ENCODE assay signal across 8 cellular contexts in the genomic region with DNA sequence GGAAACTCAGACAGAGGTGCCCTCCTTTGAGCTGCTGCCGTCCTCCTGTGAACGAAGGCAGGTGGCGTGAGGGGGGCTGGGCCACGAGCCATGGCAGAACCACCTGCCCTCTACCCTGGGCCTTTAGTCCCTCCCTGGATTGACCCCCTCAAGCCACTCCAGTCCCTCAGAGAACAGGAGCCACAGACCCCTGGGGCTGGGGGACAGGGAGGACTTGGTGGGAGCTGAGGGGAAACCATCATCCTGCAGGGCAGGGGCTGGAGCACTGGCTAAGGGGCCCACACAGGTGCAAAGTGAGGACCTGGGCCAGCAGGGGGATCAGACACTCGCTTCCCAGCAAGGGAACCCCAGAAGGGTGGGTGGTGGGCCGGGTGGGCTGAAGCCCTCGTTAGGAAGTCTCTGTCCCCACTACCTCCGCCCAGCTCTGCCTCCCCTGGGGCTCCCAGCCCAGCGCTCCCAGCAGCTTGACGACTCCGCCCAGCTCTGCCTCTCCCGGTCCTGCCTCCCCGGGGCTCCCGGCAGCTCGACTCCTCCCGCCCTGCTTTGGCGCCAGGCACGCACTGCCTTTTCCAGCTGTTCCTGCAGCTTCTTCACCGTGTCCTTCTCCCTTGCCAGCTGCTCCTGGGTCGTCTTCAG. TPM values are rescaled to one million over a fixed set of nuclear protein-coding genes. Genes with fewer than 3 reads are reported as not detected.
DNase-seq lines count a peak whose midpoint lies in the region; ATAC-seq and TF ChIP-seq lines count a peak whose summit lies in the region.

No MANE protein-coding gene starts in this region.

- no peaks in the 10 kb centered on the region; the same call in 1 of the 2 replicates for H3K36me3 ChIP-seq in Panc1 (ENCODE audit: control insufficient read depth, insufficient read depth, low read length)

- H3K4me3 Mint-ChIP-seq in glutamatergic neuron (ENCODE audit: unreplicated experiment): peak overlapping the region; percentile 38

- peak overlapping the region; percentile 51; the same call in 1 of the 2 replicates for H3K27ac ChIP-seq in Panc1 (ENCODE audit: low read length)

- in situ Hi-C loops in Panc1 (cut with HindIII; ENCODE audit: low pct_unique_long_range_greater_than_20kb, low sequenced_read_pairs): no loop called here

- POLR2A ChIA-PET in Panc1 (lab: Charles Lee): no interaction called here

- peak; percentile 22 for DNase-seq in GM04504 (ENCODE audit: low read depth)
- DNase-seq in Panc1 (ENCODE audit: low read depth, low spot score): no peak
- peak; percentile 64 for DNase-seq in glutamatergic neuron
- DNase-seq in skeletal muscle cell (ENCODE audit: low read depth): peak; percentile 20
- DNase-seq in NK-92 treated with Interleukin-12 subunit alpha and Interleukin-12 subunit beta, amount 100 ng/mL, for 24 hours (lab: John Stamatoyannopoulos, UW): no peak
- no peak for DNase-seq in NCI-H1930 (lab: John Stamatoyannopoulos, UW)
- no peak for DNase-seq in occipital lobe (lab: John Stamatoyannopoulos, UW)

- no TSS peak for BruUV-seq in Panc1 (replicated peaks; lab: Mats Ljungman, UMichigan)

- H3K9me3 Mint-ChIP-seq in glutamatergic neuron (ENCODE audit: unreplicated experiment): peaks cover 9% of the 10 kb centered on the region

- H3K36me3 Mint-ChIP-seq in glutamatergic neuron (ENCODE audit: unreplicated experiment): no peaks in the 10 kb centered on the region

- peaks cover 11% of the 10 kb centered on the region for H3K27me3 Mint-ChIP-seq in glutamatergic neuron (ENCODE audit: unreplicated experiment)

- no peaks in the 10 kb centered on the region for H3K27me3 ChIP-seq in Panc1 (ENCODE audit: control insufficient read depth, insufficient read depth, low read length)

- TF ChIP-seq CTCF in Panc1 (IDR thresholded peaks at IDR 0.05) (no peak), glutamatergic neuron (IDR thresholded peaks at IDR 0.05; ENCODE audit: partially characterized antibody, unreplicated experiment) (no peak)

- CTCF ChIA-PET in Panc1 (lab: Charles Lee): interaction anchor here (0.6 to 0.7 kb wide), 2 partner anchors 69 to 108 kb away, joined by 3 to 5 read pairs; no protein-coding TSS in a partner anchor

- H3K4me3 ChIP-seq in Panc1 (ENCODE audit: low read depth in 2 of 2, low read length in 2 of 2) (no peak overlapping the region), skeletal muscle cell (ENCODE audit: low read depth, low read length) (no peak overlapping the region)

- H3K27ac Mint-ChIP-seq in glutamatergic neuron (ENCODE audit: unreplicated experiment): no peak overlapping the region

- H3K4me1 ChIP-seq in Panc1 (ENCODE audit: control insufficient read depth, insufficient read depth, low read length): peaks cover 59% of the 10 kb centered on the region

- H3K4me1 Mint-ChIP-seq in glutamatergic neuron (ENCODE audit: low read depth, unreplicated experiment): peaks cover 12% of the 10 kb centered on the region

- intact Hi-C loops in Panc1 (cut with micrococcal nuclease; ENCODE audit: unreplicated experiment): no loop called here

- peak; percentile 43; the same call in 1 of the 2 replicates for ATAC-seq in Panc1
- no peak for ATAC-seq in HG03439 (IDR thresholded peaks at IDR 0.05; ENCODE audit: unreplicated experiment)

- no peaks in the 10 kb centered on the region for H3K9me3 ChIP-seq in Panc1 (ENCODE audit: control insufficient read depth, insufficient read depth, low read depth, low read length)

RNA-seq across cellular contexts. Expression of gene DSTN, which starts 44.4 kb away (rescaled TPM):
- 412 TPM for total RNA-seq in Panc1 (2021; ENCODE audit: unreplicated experiment)
- polyA plus RNA-seq in Panc1 (2012; ENCODE audit: insufficient read length): 381 TPM
- total RNA-seq in glutamatergic neuron (ENCODE audit: unreplicated experiment): 233 TPM
- 295 TPM for total RNA-seq in occipital lobe

Comparison
In these comparisons a context has a peak if more than half of its experiments do, and no peak if none do; other contexts are left out.
1. DNase-seq: peak in GM04504 (single experiment), glutamatergic neuron (single experiment) and skeletal muscle cell (single experiment); none in Panc1 (single experiment), NK-92 treated with Interleukin-12 subunit alpha and Interleukin-12 subunit beta, amount 100 ng/mL, for 24 hours (single experiment), NCI-H1930 (0 of 2) and occipital lobe (single experiment).